ENCODE assay signal across 25 cellular contexts in the genomic region with DNA sequence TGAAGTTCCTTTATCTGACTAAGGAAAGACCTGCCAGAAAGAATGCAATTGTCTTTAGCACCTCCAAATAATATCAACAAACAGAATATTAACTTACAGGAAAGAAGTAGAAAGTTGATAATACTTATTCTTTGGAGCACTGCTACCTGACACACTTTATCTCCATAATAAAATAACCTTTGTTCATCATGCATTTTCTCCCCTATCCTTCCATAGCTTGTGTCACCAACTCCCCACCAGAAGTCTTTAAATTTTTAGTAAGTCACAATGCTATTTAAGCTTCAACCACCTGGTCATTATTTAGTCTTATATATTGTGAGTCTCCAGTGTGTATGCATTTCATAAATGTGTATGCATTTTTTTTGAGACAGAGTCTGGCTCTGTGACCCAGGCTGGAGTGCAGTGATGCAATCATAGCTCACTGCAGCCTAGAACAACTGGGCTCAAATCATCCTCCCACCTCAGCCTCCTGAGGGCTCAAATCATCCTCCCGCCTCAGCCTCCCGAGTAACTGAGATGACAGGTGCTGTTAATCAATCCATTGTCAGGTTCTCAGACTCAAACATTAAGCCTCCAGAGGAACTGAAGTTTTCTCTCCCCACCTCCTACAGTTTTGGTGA. TPM values are rescaled to one million over a fixed set of nuclear protein-coding genes. Genes with fewer than 3 reads are reported as not detected.
A peak's percentile ranks its signal among the peaks of the same experiment; 100 is the strongest.
DNase-seq lines count a peak whose midpoint lies in the region; ATAC-seq, FAIRE-seq and TF ChIP-seq lines count a peak whose summit lies in the region.
"Had no signal": no experiment of that assay in that cellular context is flagged by ENCODE, and none has a peak within 500 bp of the region (broad histone marks: within the 10 kb centered on the region; RNA-seq: fewer than 3 reads in every experiment).

No MANE protein-coding gene starts in this region.

- POLR2A ChIA-PET in HEK293 (lab: Yijun Ruan, JAX) (no interaction called here), GM12878 (lab: Charles Lee) (no interaction called here)

- H3K9me3 ChIP-seq in HEK293 (ENCODE audit: control insufficient read depth, insufficient read depth, low read depth, low read length) (no peaks in the 10 kb centered on the region), GM12878 (replicated peaks; ENCODE audit: control insufficient read depth, insufficient read depth, low read length) (no peaks in the 10 kb centered on the region; the same call in 2 of the 3 replicates), esophagus muscularis mucosa (no peaks in the 10 kb centered on the region), Peyer's patch (no peaks in the 10 kb centered on the region)
- H3K9me3 ChIP-seq: A549 had no signal

- H3K4me1 ChIP-seq in HEK293 (ENCODE audit: control insufficient read depth, insufficient read depth, low read length) (no peaks in the 10 kb centered on the region), GM12878 (ENCODE audit: control insufficient read depth, insufficient read depth, low read length) (no peaks in the 10 kb centered on the region), esophagus muscularis mucosa (no peaks in the 10 kb centered on the region), Peyer's patch (peaks cover 0 to 6% (median 0%) of the 10 kb centered on the region in 4 donors)
- H3K4me1 ChIP-seq: A549 had no signal

- H3K4me3 ChIP-seq in HEK293 (ENCODE audit: low read depth, low read length) (no peak overlapping the region), GM12878 (no peak overlapping the region), esophagus muscularis mucosa (no peak overlapping the region), Peyer's patch (no peak overlapping the region)
- H3K4me3 ChIP-seq: A549, GM23338 had no signal

- RAD21 ChIA-PET in GM12878 (lab: Charles Lee; ENCODE audit: unreplicated experiment), result no interaction called here

- in situ Hi-C loops in GM12878 (cut with MboI), result no loop called here

- CTCF ChIA-PET in HEK293 (lab: Yijun Ruan, JAX) (no interaction called here), GM12878 (lab: Yijun Ruan, JAX) (no interaction called here)

- H3K27me3 ChIP-seq in GM12878 (replicated peaks in 1 of 2; ENCODE audit: control insufficient read depth in 2 of 2, insufficient read depth in 2 of 2, low read length in 1 of 2), result no peaks in the 10 kb centered on the region
- H3K27me3 ChIP-seq in esophagus muscularis mucosa, result peaks cover 0 to 9% (median 0%) of the 10 kb centered on the region in 4 donors
- H3K27me3 ChIP-seq in Peyer's patch, result no peaks in the 10 kb centered on the region

- H3K4me2 ChIP-seq in GM12878 (ENCODE audit: control insufficient read depth, insufficient read depth), result no peak overlapping the region
- H3K4me2 ChIP-seq: A549, GM23338 had no signal

- TF ChIP-seq RAD21 in GM12878 (IDR thresholded peaks at IDR 0.05; ENCODE audit: insufficient read depth, low read depth, low read length), result no peak

- no peak overlapping the region for H2AFZ ChIP-seq in GM12878 (ENCODE audit: control insufficient read depth, low read depth, low read length)
- H2AFZ ChIP-seq: GM23338 had no signal

- ATAC-seq in GM12878, result no peak
- ATAC-seq: A549, GM23338, HCT116 had no signal

- TF ChIP-seq CTCF in HEK293 (tag by site-specific recombination; IDR thresholded peaks at IDR 0.05), result no peak
- no peak for TF ChIP-seq CTCF in GM12878 (IDR thresholded peaks at IDR 0.05 in 2 of 3, conservative IDR thresholded peaks at IDR 0.05 in 1 of 3; ENCODE audit: control insufficient read depth in 2 of 3, extremely low read depth in 1 of 3, insufficient read depth in 1 of 3, low read depth in 3 of 3, low read length in 3 of 3)
- TF ChIP-seq CTCF in esophagus muscularis mucosa (IDR thresholded peaks at IDR 0.05), result no peak
- TF ChIP-seq CTCF in Peyer's patch (IDR thresholded peaks at IDR 0.05), result no peak

- SMC1A ChIA-PET in GM12878 (lab: Charles Lee; ENCODE audit: uncharacterized antibody, unreplicated experiment), result interaction anchor here (0.8 to 1.7 kb wide), 3 partner anchors 10 to 56 kb away, joined by 3 to 5 read pairs (median 3); no protein-coding TSS in a partner anchor

- H4K20me1 ChIP-seq in GM12878 (ENCODE audit: control insufficient read depth, insufficient read depth), result no peaks in the 10 kb centered on the region

- FAIRE-seq in GM12878 (lab: Jason Lieb, UNC), result peak; percentile 44
- FAIRE-seq: A549, GM12892 had no signal

- no TSS peak for BruUV-seq in GM12878 (replicated peaks; lab: Mats Ljungman, UMichigan)

- TF ChIP-seq EP300 in GM12878 (IDR thresholded peaks at IDR 0.05; ENCODE audit: borderline replicate concordance in 1 of 2, control insufficient read depth in 1 of 2, low read depth in 2 of 2, low read length in 2 of 2), result no peak
- no peak for TF ChIP-seq EP300 in esophagus muscularis mucosa (IDR thresholded peaks at IDR 0.05)

- intact Hi-C loops in GM12878 (cut with micrococcal nuclease; ENCODE audit: unreplicated experiment) (no loop called here), esophagus muscularis mucosa (cut with DNase I) (no loop called here)

- no peaks in the 10 kb centered on the region for H3K79me2 ChIP-seq in GM12878 (ENCODE audit: control insufficient read depth, insufficient read depth, low read length)

- TF ChIP-seq POLR2A in GM12878 (IDR thresholded peaks at IDR 0.05; ENCODE audit: low read depth, low read length) (no peak), esophagus muscularis mucosa (IDR thresholded peaks at IDR 0.05; ENCODE audit: low read depth) (no peak), Peyer's patch (IDR thresholded peaks at IDR 0.05) (no peak)

- no peaks in the 10 kb centered on the region for H3K36me3 ChIP-seq in HEK293 (ENCODE audit: control insufficient read depth in 2 of 2, insufficient read depth in 1 of 2, low read length in 2 of 2)
- H3K36me3 ChIP-seq in GM12878 (ENCODE audit: control insufficient read depth in 2 of 2, insufficient read depth in 2 of 2, low read length in 1 of 2), result no peaks in the 10 kb centered on the region
- H3K36me3 ChIP-seq in esophagus muscularis mucosa, result no peaks in the 10 kb centered on the region
- no peaks in the 10 kb centered on the region for H3K36me3 ChIP-seq in Peyer's patch

- 43% methylated on average over 2 of the region's 2 CpGs for WGBS in GM12878 (ENCODE audit: insufficient coverage, insufficient replicate concordance, low lambda C conversion rate, missing lambda C conversion rate)
- WGBS in esophagus muscularis mucosa, result 94% methylated on average over 2 of the region's 2 CpGs

- H3K27ac ChIP-seq in HEK293 (ENCODE audit: extremely low read depth, low read depth, low read length) (no peak overlapping the region), GM12878 (ENCODE audit: control insufficient read depth, insufficient read depth) (no peak overlapping the region), esophagus muscularis mucosa (replicated peaks in 1 of 4) (no peak overlapping the region), Peyer's patch (no peak overlapping the region)
- H3K27ac ChIP-seq: A549 had no signal

- no peak overlapping the region for H3K9ac ChIP-seq in GM12878 (ENCODE audit: control insufficient read depth, insufficient read depth, low read length)

- DNase-seq in GM12878 (ENCODE audit: low read depth, low spot score) (no peak), esophagus muscularis mucosa (ENCODE audit: extremely low spot score) (peak; percentile 39), Peyer's patch (no peak), NCI-H510A treated with DMSO at 0.1 percent for 48 hours (lab: John Stamatoyannopoulos, UW) (no peak), GM19240 (ENCODE audit: insufficient read length, low spot score) (no peak)
- DNase-seq: 8988T; ACHN; C1 segment of cervical spinal cord; Calu3; CD4-positive, alpha-beta memory T cell; COR-L47; DMS53; DMS79 treated with DMSO at 0.1 percent for 48 hours; GF-D8; H9; HFFc6 had no signal

RNA-seq across cellular contexts. Expression of gene CYP3A43, which starts 7.3 kb away (rescaled TPM):
- 0.44 TPM in 1 of 2 replicates, not detected in the other for total RNA-seq in GM12878 (2013; cell fraction: nucleolus; rRNA removed)
- total RNA-seq in GM12878 (2014; rRNA removed) (not detected in 2 replicates), GM12878 (2014; rRNA removed; fragmentation: Illumina TruSeq; extraction: Trizol) (not detected in 2 replicates), GM12878 (2021) (not detected in 2 replicates), esophagus muscularis mucosa (not detected), Peyer's patch (under 1 TPM in 1 of 4 donors, not detected in 3; 0.95 TPM)
- polyA plus RNA-seq in GM12878 (2011; ENCODE audit: low read depth), result not detected
- polyA plus RNA-seq in GM12878 (2011; rRNA removed) (0.14 TPM in 1 of 2 replicates, not detected in the other), GM12878 (2014; fragmentation: Illumina TruSeq; extraction: Trizol) (0.19 TPM in 1 of 2 replicates, not detected in the other), GM12878 (2014; fragmentation: Nextera tagmentation; extraction: Ambion mirVana) (not detected), GM12878 (2014; rRNA removed) (not detected in 2 replicates), GM12878 (2016; fragmentation: Nextera tagmentation; extraction: Ambion mirVana) (not detected)
- polyA plus RNA-seq in GM12878 (2011; cell fraction: cytosol; rRNA removed), result not detected in 2 replicates
- polyA plus RNA-seq in GM12878 (2011; cell fraction: nucleus; rRNA removed), result 0.06 and 0.13 TPM in 2 replicates
- not detected in 2 replicates for polyA plus RNA-seq in GM12878 (2012)
- polyA minus RNA-seq in GM12878 (2011; rRNA and poly(A)+ RNA removed), result not detected in 2 replicates
- polyA minus RNA-seq in GM12878 (2011; cell fraction: cytosol; rRNA and poly(A)+ RNA removed), result not detected in 2 replicates
- polyA minus RNA-seq in GM12878 (2011; cell fraction: nucleus; rRNA and poly(A)+ RNA removed), result not detected in 2 replicates
- total RNA-seq: Calu3; CD4-positive, alpha-beta memory T cell; Daoy; G401; GM23338; H4; H9; HFFc6 had no signal
- polyA plus RNA-seq: A549; BJ; CD4-positive, alpha-beta memory T cell; GM23338 had no signal

RNA-seq across cellular contexts. Expression of gene CYP3A4, which starts 36.5 kb away (rescaled TPM):
- not detected in 2 replicates for total RNA-seq in GM12878 (2013; cell fraction: nucleolus; rRNA removed)
- not detected in 2 replicates for total RNA-seq in GM12878 (2014; rRNA removed)
- not detected in 2 replicates for total RNA-seq in GM12878 (2014; rRNA removed; fragmentation: Illumina TruSeq; extraction: Trizol)
- 0.11 and 0.21 TPM in 2 replicates for total RNA-seq in GM12878 (2021)
- not detected for polyA plus RNA-seq in GM12878 (2011; ENCODE audit: low read depth)
- polyA plus RNA-seq in GM12878 (2011; rRNA removed), result 0.03 and 0.04 TPM in 2 replicates
- not detected in 2 replicates for polyA plus RNA-seq in GM12878 (2011; cell fraction: cytosol; rRNA removed)
- polyA plus RNA-seq in GM12878 (2011; cell fraction: nucleus; rRNA removed), result not detected in 2 replicates
- not detected in 2 replicates for polyA plus RNA-seq in GM12878 (2012)
- polyA plus RNA-seq in GM12878 (2014; fragmentation: Illumina TruSeq; extraction: Trizol), result not detected in 2 replicates
- polyA plus RNA-seq in GM12878 (2014; fragmentation: Nextera tagmentation; extraction: Ambion mirVana), result under 1 TPM in 1 of 2 experiments, not detected in 1; 0.02 TPM
- polyA plus RNA-seq in GM12878 (2014; rRNA removed), result 0.09 TPM in 1 of 2 replicates, not detected in the other
- polyA plus RNA-seq in GM12878 (2016; fragmentation: Nextera tagmentation; extraction: Ambion mirVana), result not detected
- 0.10 TPM in 1 of 2 replicates, not detected in the other for polyA minus RNA-seq in GM12878 (2011; rRNA and poly(A)+ RNA removed)
- polyA minus RNA-seq in GM12878 (2011; cell fraction: cytosol; rRNA and poly(A)+ RNA removed), result not detected in 2 replicates
- not detected in 2 replicates for polyA minus RNA-seq in GM12878 (2011; cell fraction: nucleus; rRNA and poly(A)+ RNA removed)
- not detected for total RNA-seq in esophagus muscularis mucosa
- 1,000 to 10,000 TPM in 1 of 4 donors, 100 to 1,000 TPM in 2, 10 to 100 TPM in 1; 16.5 to 3,180 (median 690) TPM for total RNA-seq in Peyer's patch
- total RNA-seq: Calu3; CD4-positive, alpha-beta memory T cell; G401; GM23338; H4; H9; HFFc6 had no signal
- polyA plus RNA-seq: BJ; CD4-positive, alpha-beta memory T cell; GM23338 had no signal

RNA-seq across cellular contexts. Expression of gene OR2AE1, which starts 56.3 kb away (rescaled TPM):
- 0.54 and 1.2 TPM in 2 replicates for total RNA-seq in GM12878 (2013; cell fraction: nucleolus; rRNA removed)
- total RNA-seq in GM12878 (2014; rRNA removed), result 0.22 and 0.34 TPM in 2 replicates
- total RNA-seq in GM12878 (2014; rRNA removed; fragmentation: Illumina TruSeq; extraction: Trizol), result not detected in 2 replicates
- total RNA-seq in GM12878 (2021), result 0.21 TPM in 1 of 2 replicates, not detected in the other
- polyA plus RNA-seq in GM12878 (2011; ENCODE audit: low read depth), result not detected
- 0.05 TPM in 1 of 2 replicates, not detected in the other for polyA plus RNA-seq in GM12878 (2011; rRNA removed)
- not detected in 2 replicates for polyA plus RNA-seq in GM12878 (2011; cell fraction: cytosol; rRNA removed)
- 0.13 TPM in 1 of 2 replicates, not detected in the other for polyA plus RNA-seq in GM12878 (2011; cell fraction: nucleus; rRNA removed)
- 0.18 TPM in 1 of 2 replicates, not detected in the other for polyA plus RNA-seq in GM12878 (2012)
- polyA plus RNA-seq in GM12878 (2014; fragmentation: Illumina TruSeq; extraction: Trizol), result 0.12 and 0.62 TPM in 2 replicates
- polyA plus RNA-seq in GM12878 (2014; fragmentation: Nextera tagmentation; extraction: Ambion mirVana), result not detected
- polyA plus RNA-seq in GM12878 (2014; rRNA removed), result not detected in 2 replicates
- polyA plus RNA-seq in GM12878 (2016; fragmentation: Nextera tagmentation; extraction: Ambion mirVana), result under 1 TPM; 0.15 to 0.26 TPM
- 1.7 and 2.3 TPM in 2 replicates for polyA minus RNA-seq in GM12878 (2011; rRNA and poly(A)+ RNA removed)
- polyA minus RNA-seq in GM12878 (2011; cell fraction: cytosol; rRNA and poly(A)+ RNA removed), result not detected in 2 replicates
- polyA minus RNA-seq in GM12878 (2011; cell fraction: nucleus; rRNA and poly(A)+ RNA removed), result 0.57 and 0.73 TPM in 2 replicates
- total RNA-seq in esophagus muscularis mucosa, result under 1 TPM in 1 of 4 donors, not detected in 3; 0.65 TPM
- total RNA-seq in Peyer's patch, result not detected
- total RNA-seq: Calu3; CD4-positive, alpha-beta memory T cell; Daoy; G401; GM23338; H4; H9; HFFc6 had no signal
- polyA plus RNA-seq: BJ; CD4-positive, alpha-beta memory T cell; GM23338 had no signal

Comparison
In these comparisons a context has a peak if more than half of its experiments do, and no peak if none do; other contexts are left out.
1. RNA of gene CYP3A4, which starts 36.5 kb away (total RNA-seq): 16.5 to 3,180 TPM in Peyer's patch; 0.11 to 0.21 TPM in GM12878 and not detected in esophagus muscularis mucosa; every median in the first group is over 10 times any median in the second.